24 cellular contexts compared by ENCODE assay signal in the genomic region with DNA sequence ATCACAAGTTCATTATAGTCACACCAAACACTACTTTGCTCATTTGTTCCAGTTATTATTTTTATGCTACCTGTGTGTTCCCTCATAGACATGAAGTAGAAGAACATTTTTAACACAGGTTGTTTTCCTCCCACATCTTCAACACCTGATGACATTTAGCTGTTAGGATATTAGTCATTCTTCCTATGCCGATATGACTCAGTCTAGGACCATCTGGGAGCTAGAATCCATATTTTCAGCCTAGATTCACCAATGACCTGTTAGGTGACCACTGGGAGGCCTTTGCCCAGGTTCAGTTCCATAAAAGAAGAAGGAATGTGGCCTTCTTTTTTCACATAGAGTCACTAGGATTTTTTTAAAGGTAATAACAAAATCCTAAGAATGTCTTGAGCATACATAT.
"Had no signal": no experiment of that assay in that cellular context is flagged by ENCODE, and none has a peak within 500 bp of the region (broad histone marks: within the 10 kb centered on the region; RNA-seq: fewer than 3 reads in every experiment).

No MANE protein-coding gene starts in this region.

- H3K36me3 ChIP-seq: tibial artery, uterus had no signal

- ATAC-seq: activated CD8-positive, alpha-beta T cell treated with anti-CD3 and anti-CD28 coated beads, Interleukin-2, amount 10 ng/mL, durations not matched to agents 7 days and 5 days; body of pancreas; left lobe of liver; WTC11 had no signal

- H3K27ac ChIP-seq: body of pancreas, dorsolateral prefrontal cortex, tibial artery, uterus had no signal

- H3K4me3 ChIP-seq: body of pancreas, dorsolateral prefrontal cortex, lung, tibial artery, uterus had no signal

- DNase-seq: activated CD4-positive, alpha-beta T cell treated with anti-CD3 and anti-CD28 coated beads for 4 hours; activated CD8-positive, alpha-beta T cell treated with anti-CD3 and anti-CD28 coated beads, Interleukin-2, amount 10 ng/mL, durations not matched to agents 7 days and 5 days; activated naive CD4-positive, alpha-beta T cell treated with Interleukin-2 at 50 U/mL for 16 hours; activated naive CD8-positive, alpha-beta T cell treated with anti-CD3 and anti-CD28 coated beads, Interleukin-2, amount 10 ng/mL, durations not matched to agents 7 days and 5 days; activated T-cell treated with anti-CD3 and anti-CD28 coated beads, Interleukin-2, amount 50 U/mL, for 24 hours; amygdala; body of pancreas; central memory CD4-positive, alpha-beta T cell; dorsolateral prefrontal cortex; erythroblast; midbrain; nephron progenitor cell; nucleus accumbens; posterior cingulate gyrus; retina; stimulated activated CD4-positive, alpha-beta T cell treated with anti-CD3 and anti-CD28 coated beads, Interleukin-12 subunit alpha, Interleukin-12 subunit beta, amount 100 ng/mL, for 4 hours; stimulated activated CD4-positive, alpha-beta T cell treated with anti-CD3 and anti-CD28 coated beads, Interleukin-1b, Interleukin-23, amount 100 ng/mL, for 48 hours; stimulated activated CD8-positive, alpha-beta memory T cell treated with anti-CD3 and anti-CD28 coated beads, Interleukin-4, amount 100 ng/mL, for 48 hours; stimulated activated naive CD4-positive, alpha-beta T cell treated with Interleukin-2 at 50 U/mL for 16 hours; tibial artery; uterus had no signal

- H3K27me3 ChIP-seq: body of pancreas, tibial artery, uterus had no signal

- H3K4me1 ChIP-seq: body of pancreas, tibial artery, uterus had no signal

- H3K9me3 ChIP-seq: body of pancreas, tibial artery, uterus had no signal
